Comparison of ENCODE assay signal across 28 cellular contexts in genomic region chr4:45701616-45702015, GRCh38.
"Had no signal": no experiment of that assay in that cellular context is flagged by ENCODE, and none has a peak within 500 bp of the region (broad histone marks: within the 10 kb centered on the region; RNA-seq: fewer than 3 reads in every experiment).

No MANE protein-coding gene starts in this region.

- ATAC-seq: activated CD4-positive, alpha-beta T cell treated with anti-CD3 and anti-CD28 coated beads for 36 hours; activated CD8-positive, alpha-beta memory T cell treated with anti-CD3 and anti-CD28 coated beads, Interleukin-2, amount 10 ng/mL, durations not matched to agents 7 days and 5 days; activated CD8-positive, alpha-beta T cell treated with anti-CD3 and anti-CD28 coated beads, Interleukin-2, amount 10 ng/mL, durations not matched to agents 7 days and 5 days; activated naive CD8-positive, alpha-beta T cell treated with anti-CD3 and anti-CD28 coated beads, Interleukin-2, amount 50 U/mL, for 24 hours; body of pancreas; esophagus mucosa; T-helper 17 cell had no signal

- DNase-seq: activated B cell treated with CpG ODN at 0.5 μM for 24 hours; activated CD4-positive, alpha-beta memory T cell treated with anti-CD3 and anti-CD28 coated beads for 36 hours; activated CD4-positive, alpha-beta T cell treated with anti-CD3 and anti-CD28 coated beads for 36 hours; activated CD4-positive, alpha-beta T cell treated with anti-CD3 and anti-CD28 coated beads, Interleukin-2, amount 10 ng/mL, durations not matched to agents 24 days and 14 days; activated CD4-positive, CD25-positive, alpha-beta regulatory T cell treated with anti-CD3 and anti-CD28 coated beads, Interleukin-2, amount 50 U/mL, for 72 hours; activated CD8-positive, alpha-beta memory T cell treated with anti-CD3 and anti-CD28 coated beads, Interleukin-2, amount 10 ng/mL, durations not matched to agents 7 days and 5 days; activated CD8-positive, alpha-beta memory T cell treated with anti-CD3 and anti-CD28 coated beads, Interleukin-2, amount 50 U/mL, for 4 hours; activated CD8-positive, alpha-beta T cell treated with anti-CD3 and anti-CD28 coated beads, Interleukin-2, amount 10 ng/mL, durations not matched to agents 7 days and 5 days; activated effector memory CD4-positive, alpha-beta T cell treated with anti-CD3 and anti-CD28 coated beads, Interleukin-2, amount 50 U/mL, for 16 hours; activated naive CD4-positive, alpha-beta T cell treated with anti-CD3 and anti-CD28 coated beads for 36 hours; activated naive CD8-positive, alpha-beta T cell treated with anti-CD3 and anti-CD28 coated beads for 36 hours; activated naive CD8-positive, alpha-beta T cell treated with anti-CD3 and anti-CD28 coated beads, Interleukin-2, amount 50 U/mL, for 24 hours; activated T-cell treated with anti-CD3 and anti-CD28 coated beads, Interleukin-2, amount 50 U/mL, for 1 hour; activated T-cell treated with anti-CD3 and anti-CD28 coated beads, Interleukin-2, amount 50 U/mL, for 48 hours; adrenal gland; amygdala; aorta; body of pancreas; dorsolateral prefrontal cortex; effector memory CD4-positive, alpha-beta T cell; endodermal cell; foreskin fibroblast; head of caudate nucleus; T-helper 1 cell; T-helper 17 cell; T1000; WERI-Rb-1 had no signal
